ENCODE assay signal across 8 cellular contexts in genomic region chr6:15621203-15622044, GRCh38. TPM values are rescaled to one million over a fixed set of nuclear protein-coding genes. Genes with fewer than 3 reads are reported as not detected.
DNase-seq lines count a peak whose midpoint lies in the region; ATAC-seq, FAIRE-seq and TF ChIP-seq lines count a peak whose summit lies in the region.

No MANE protein-coding gene starts in this region.

- no peak for TF ChIP-seq RAD21 in IMR-90 (IDR thresholded peaks at IDR 0.05; ENCODE audit: low read length)

- no peak overlapping the region; a peak in 1 of 4 replicates for H4K8ac ChIP-seq in IMR-90 (ENCODE audit: low read depth in 2 of 2, low read length in 2 of 2)

- ATAC-seq in GM21576 (IDR thresholded peaks at IDR 0.05; ENCODE audit: unreplicated experiment), result peak; percentile 89
- peak; percentile 72 for ATAC-seq in IMR-90 (ENCODE audit: low read depth)
- peak; percentile 85 to 93 for ATAC-seq in right cardiac atrium

- H3K56ac ChIP-seq in IMR-90 (ENCODE audit: extremely low read depth, insufficient read depth, low read length), result no peak overlapping the region

- FAIRE-seq in GM12891 (lab: Jason Lieb, UNC), result peak; percentile 95

- H4K91ac ChIP-seq in IMR-90 (ENCODE audit: insufficient read depth, low read depth, low read length), result no peak overlapping the region

- H3K27ac ChIP-seq in IMR-90 (ENCODE audit: insufficient read depth, low read length), result no peak overlapping the region
- peak overlapping the region; percentile 97 for H3K27ac ChIP-seq in right cardiac atrium (ENCODE audit: low read length)
- peak overlapping the region; percentile 14 for H3K27ac ChIP-seq in smooth muscle cell (ENCODE audit: low read depth)
- H3K27ac ChIP-seq in effector memory CD4-positive, alpha-beta T cell (ENCODE audit: insufficient read depth, low read length, poor library complexity, severe bottlenecking), result no peak overlapping the region

- no peaks in the 10 kb centered on the region for H3K9me1 ChIP-seq in IMR-90 (ENCODE audit: insufficient read depth, low read length)

- H3K9me3 ChIP-seq in IMR-90 (ENCODE audit: control insufficient read depth, insufficient read depth, low read length) (no peaks in the 10 kb centered on the region), right cardiac atrium (ENCODE audit: control insufficient read depth, low read length) (no peaks in the 10 kb centered on the region), smooth muscle cell (replicated peaks; ENCODE audit: low read depth) (no peaks in the 10 kb centered on the region)
- H3K9me3 ChIP-seq in effector memory CD4-positive, alpha-beta T cell (ENCODE audit: control insufficient read depth, low read length), result no peaks in the 10 kb centered on the region

- H2BK5ac ChIP-seq in IMR-90 (ENCODE audit: low read depth, low read length, poor library complexity, severe bottlenecking), result peak overlapping the region; percentile 7

- H4K5ac ChIP-seq in IMR-90 (ENCODE audit: low read depth, low read length), result peak overlapping the region; percentile 80

- H3K4me3 ChIP-seq in IMR-90 (ENCODE audit: insufficient read depth, low read depth, low read length), result no peak overlapping the region
- H3K4me3 ChIP-seq in right cardiac atrium (ENCODE audit: low read length), result no peak overlapping the region
- H3K4me3 ChIP-seq in smooth muscle cell, result no peak overlapping the region
- no peak overlapping the region for H3K4me3 ChIP-seq in effector memory CD4-positive, alpha-beta T cell (ENCODE audit: insufficient read depth, low read depth, low read length, poor library complexity, severe bottlenecking)

- H2AK9ac ChIP-seq in IMR-90 (replicated peaks; ENCODE audit: low read depth, low read length, poor library complexity), result no peak overlapping the region

- H3F3A ChIP-seq in smooth muscle cell (ENCODE audit: low read depth), result peaks cover 5% of the 10 kb centered on the region

- H2BK120ac ChIP-seq in IMR-90 (ENCODE audit: low read depth, low read length), result peak overlapping the region; percentile 39; the same call in 1 of the 2 replicates

- H4K20me1 ChIP-seq in IMR-90 (ENCODE audit: insufficient read depth, low read length) (peaks cover 7% of the 10 kb centered on the region; the same call in 1 of the 2 replicates), smooth muscle cell (ENCODE audit: low read depth) (peaks cover 39% of the 10 kb centered on the region)

- DNase-seq in GM12891 (ENCODE audit: insufficient read length, low spot score) (no peak), IMR-90 (peak; percentile 30), right cardiac atrium (peak; percentile 41 to 81 (median 76)), smooth muscle cell (lab: John Stamatoyannopoulos, UW; ENCODE audit: unreplicated experiment) (no peak), HuH-7.5 (ENCODE audit: low spot score) (no peak)
- peak; percentile 36 to 39 for DNase-seq in activated T-cell treated with anti-CD3 and anti-CD28 coated beads, Interleukin-2, amount 50 U/mL, for 48 hours
- no peak for DNase-seq in effector memory CD4-positive, alpha-beta T cell

- H2BK20ac ChIP-seq in IMR-90 (ENCODE audit: low read depth, low read length), result no peak overlapping the region

- CTCF ChIA-PET in IMR-90 (lab: Yijun Ruan, JAX), result interaction anchor here (1.3 kb wide), 1 partner anchor 38 kb away, joined by 3 read pairs; no protein-coding TSS in a partner anchor

- TF ChIP-seq POLR2A in GM12891 (IDR thresholded peaks at IDR 0.05; ENCODE audit: low read depth, low read length) (peak; percentile 49; the same call in 1 of the 2 replicates), IMR-90 (IDR thresholded peaks at IDR 0.05; ENCODE audit: low read depth, low read length) (no peak)

- dilution Hi-C loops in IMR-90 (cut with HindIII; ENCODE audit: low sequenced_read_pairs, unreplicated experiment), result no loop called here

- H3K36me3 ChIP-seq in IMR-90 (ENCODE audit: control insufficient read depth, insufficient read depth, low read length) (no peaks in the 10 kb centered on the region; the same call in 1 of the 2 replicates), smooth muscle cell (ENCODE audit: low read depth) (no peaks in the 10 kb centered on the region)
- no peaks in the 10 kb centered on the region for H3K36me3 ChIP-seq in effector memory CD4-positive, alpha-beta T cell (ENCODE audit: control insufficient read depth, insufficient read depth, low read length)

- TF ChIP-seq CTCF in IMR-90 (conservative IDR thresholded peaks at IDR 0.05; ENCODE audit: low read depth, low read length) (no peak), smooth muscle cell (IDR thresholded peaks at IDR 0.05; ENCODE audit: borderline replicate concordance, insufficient read depth, poor library complexity, severe bottlenecking) (no peak)

- intact Hi-C loops in IMR-90 (cut with micrococcal nuclease) (loop anchor here (2.0 to 10.0 kb wide), 6 partner anchors 114 to 1494 kb away; no protein-coding TSS in a partner anchor), right cardiac atrium (cut with DNase I) (loop anchor here in 3 of 4 donors (10.0 kb wide), 4 partner anchors 107 to 1487 kb away; no protein-coding TSS in a partner anchor)

- in situ Hi-C loops in IMR-90 (cut with MboI; ENCODE audit: low sequenced_read_pairs), result loop anchor here (25.0 kb wide), 2 partner anchors 359 to 1409 kb away; no protein-coding TSS in a partner anchor

- WGBS in IMR-90 (ENCODE audit: extremely low coverage in 2 of 2, insufficient read length in 1 of 2), 2 experiments, result 0% methylated on average over 1 of the region's 6 CpGs; no CpG with 5 or more reads in 1 of the 2 experiments
- WGBS in right cardiac atrium, result 16% methylated on average over 6 of the region's 6 CpGs
- 19% methylated on average over 6 of the region's 6 CpGs for WGBS in smooth muscle cell (ENCODE audit: low lambda C conversion rate)

- peak overlapping the region; percentile 23; the same call in 1 of the 2 replicates for H3K23ac ChIP-seq in IMR-90 (ENCODE audit: low read depth, low read length)

- peak overlapping the region; percentile 58 for H2AFZ ChIP-seq in IMR-90 (replicated peaks; ENCODE audit: low read length, poor library complexity)
- H2AFZ ChIP-seq in smooth muscle cell (ENCODE audit: low read depth), result no peak overlapping the region

- no peak overlapping the region for H2BK15ac ChIP-seq in IMR-90 (ENCODE audit: low read depth, low read length)

- H3K4ac ChIP-seq in IMR-90 (ENCODE audit: low read depth, low read length), result no peak overlapping the region

- H3K14ac ChIP-seq in IMR-90 (replicated peaks; ENCODE audit: low read depth, low read length), result 0 out of 2 replicates have a peak overlapping the region, but pooled peaks have one; percentile 7

- H2AK5ac ChIP-seq in IMR-90 (ENCODE audit: low read depth, low read length), result no peak overlapping the region

- peak overlapping the region; percentile 55 for H3K4me2 ChIP-seq in IMR-90 (ENCODE audit: low read depth, low read length)
- H3K4me2 ChIP-seq in smooth muscle cell, result peak overlapping the region; percentile 24

- H3K79me1 ChIP-seq in IMR-90 (ENCODE audit: low read depth in 1 of 2, low read length in 2 of 2), result peaks cover 0 to 12% of the 10 kb centered on the region in 2 experiments

- no peaks in the 10 kb centered on the region for H3K27me3 ChIP-seq in IMR-90 (ENCODE audit: control insufficient read depth, insufficient read depth, low read length)
- H3K27me3 ChIP-seq in right cardiac atrium (ENCODE audit: control insufficient read depth, insufficient read depth), result no peaks in the 10 kb centered on the region
- no peaks in the 10 kb centered on the region for H3K27me3 ChIP-seq in smooth muscle cell (ENCODE audit: low read depth)
- H3K27me3 ChIP-seq in effector memory CD4-positive, alpha-beta T cell (replicated peaks; ENCODE audit: control insufficient read depth, insufficient read depth, low read length, poor library complexity, severe bottlenecking), result no peaks in the 10 kb centered on the region

- no TSS peak for BruUV-seq in IMR-90 (replicated peaks; lab: Mats Ljungman, UMichigan)

- peak overlapping the region; percentile 80 for H3K18ac ChIP-seq in IMR-90 (ENCODE audit: low read depth, low read length)

- H3K4me1 ChIP-seq in IMR-90 (ENCODE audit: control insufficient read depth, insufficient read depth, low read length) (peaks cover 7% of the 10 kb centered on the region), right cardiac atrium (ENCODE audit: control insufficient read depth, insufficient read depth, low read length) (peaks cover 2% of the 10 kb centered on the region), smooth muscle cell (ENCODE audit: low read depth) (peaks cover 16% of the 10 kb centered on the region)
- H3K4me1 ChIP-seq in effector memory CD4-positive, alpha-beta T cell (ENCODE audit: control insufficient read depth, insufficient read depth, low read length, poor library complexity, severe bottlenecking), result no peaks in the 10 kb centered on the region

- H3K9ac ChIP-seq in IMR-90 (ENCODE audit: low read depth, low read length) (no peak overlapping the region), smooth muscle cell (ENCODE audit: low read depth) (no peak overlapping the region)

- POLR2A ChIA-PET in IMR-90 (lab: Charles Lee; ENCODE audit: unreplicated experiment), result no interaction called here

- H3K79me2 ChIP-seq in smooth muscle cell (ENCODE audit: low read depth), result no peaks in the 10 kb centered on the region

TF ChIP-seq in GM12891, 5 proteins besides CTCF, POLR2A, EP300 and RAD21:
- no peak for TF ChIP-seq PAX5 (IDR thresholded peaks at IDR 0.05; ENCODE audit: insufficient read depth, low read length, severe bottlenecking)
- peak; percentile 53; the same call in 1 of the 2 replicates for TF ChIP-seq TAF1 (IDR thresholded peaks at IDR 0.05; ENCODE audit: low read depth, low read length)
- TF ChIP-seq POLR2AphosphoS5 (IDR thresholded peaks at IDR 0.05; ENCODE audit: low read depth, low read length), result peak; percentile 64
- TF ChIP-seq POU2F2 (IDR thresholded peaks at IDR 0.05; ENCODE audit: low read depth, low read length), result 0 out of 2 replicates have a peak, but pooled peaks have one; percentile 25
- peak; percentile 79 for TF ChIP-seq SPI1 (IDR thresholded peaks at IDR 0.05; ENCODE audit: low read depth, low read length)

TF ChIP-seq in IMR-90, 13 proteins besides CTCF, POLR2A, EP300 and RAD21 (continues in another document):
- TF ChIP-seq MXI1 (IDR thresholded peaks at IDR 0.05; ENCODE audit: borderline replicate concordance, low read depth, low read length), result no peak
- no peak for TF ChIP-seq CEBPB (IDR thresholded peaks at IDR 0.05; ENCODE audit: low read depth, low read length)
- TF ChIP-seq BHLHE40 (IDR thresholded peaks at IDR 0.05; ENCODE audit: low read depth, low read length), result no peak
- no peak for TF ChIP-seq MAZ (IDR thresholded peaks at IDR 0.05; ENCODE audit: borderline replicate concordance, low read depth, low read length)
- TF ChIP-seq SMC3 (IDR thresholded peaks at IDR 0.05; ENCODE audit: low read depth, low read length), result no peak
- no peak for TF ChIP-seq RFX5 (IDR thresholded peaks at IDR 0.05; ENCODE audit: low read depth, low read length)

RNA-seq across cellular contexts. Expression of gene DTNBP1, which starts 41.4 kb away (rescaled TPM):
- 19.3 TPM for polyA plus RNA-seq in GM12891 (2012; ENCODE audit: low read depth, missing spikeins)
- 4.7 and 4.8 TPM in 2 replicates for total RNA-seq in IMR-90 (2012; rRNA removed)
- polyA plus RNA-seq in IMR-90 (2012; rRNA removed), result 15.8 and 18.7 TPM in 2 replicates
- polyA plus RNA-seq in IMR-90 (2012; cell fraction: cytosol; rRNA removed), result 12.7 and 16.6 TPM in 2 replicates
- 7.9 and 10.7 TPM in 2 replicates for polyA plus RNA-seq in IMR-90 (2012; cell fraction: nucleus; rRNA removed; ENCODE audit: low replicate concordance)
- total RNA-seq in right cardiac atrium, result 10 to 100 TPM; 18.9 to 34.0 (median 26.7) TPM
- polyA plus RNA-seq in right cardiac atrium, result 17.2 TPM
- total RNA-seq in smooth muscle cell, result 13.9 and 24.2 TPM in 2 replicates
- polyA plus RNA-seq in smooth muscle cell, result 11.9 and 14.6 TPM in 2 replicates

Comparison
In these comparisons a context has a peak if more than half of its experiments do, and no peak if none do; other contexts are left out.
1. DNase-seq: peak in IMR-90 (single experiment), activated T-cell treated with anti-CD3 and anti-CD28 coated beads, Interleukin-2, amount 50 U/mL, for 48 hours (2 of 2) and right cardiac atrium (3 of 3); none in GM12891 (single experiment), smooth muscle cell (single experiment), HuH-7.5 (single experiment) and effector memory CD4-positive, alpha-beta T cell (0 of 3).
2. H3K27ac ChIP-seq: peak in right cardiac atrium (single experiment) and smooth muscle cell (single experiment); none in IMR-90 (single experiment) and effector memory CD4-positive, alpha-beta T cell (single experiment).
3. Peak in every context shown above with its lines, with median percentiles within 50 percentile points of each other: ATAC-seq.